Comparison of ENCODE assay signal across 1 cellular context in genomic region chrX:153725832-153726285, GRCh38.
TF ChIP-seq lines count a peak whose summit lies in the region.

No MANE protein-coding gene starts in this region.

TF ChIP-seq in K562, 482 proteins besides CTCF, POLR2A, EP300 and RAD21:
- TF ChIP-seq TAF15 (IDR thresholded peaks at IDR 0.05; ENCODE audit: low read depth, low read length), result no peak
- TF ChIP-seq ZBTB11 (CRISPR knock-in tag; IDR thresholded peaks at IDR 0.05), result no peak
- no peak for TF ChIP-seq ZNF175 (CRISPR knock-in tag; IDR thresholded peaks at IDR 0.05; ENCODE audit: low read depth)
- no peak for TF ChIP-seq ZNF740 (CRISPR knock-in tag; IDR thresholded peaks at IDR 0.05)
- no peak for TF ChIP-seq ZNF740 (tag; IDR thresholded peaks at IDR 0.05)
- no peak for TF ChIP-seq MED1 (CRISPR knock-in tag; IDR thresholded peaks at IDR 0.05; ENCODE audit: borderline replicate concordance)
- TF ChIP-seq ZNF655 (CRISPR knock-in tag; IDR thresholded peaks at IDR 0.05), result no peak
